12 cellular contexts compared by ENCODE assay signal in the genomic region with DNA sequence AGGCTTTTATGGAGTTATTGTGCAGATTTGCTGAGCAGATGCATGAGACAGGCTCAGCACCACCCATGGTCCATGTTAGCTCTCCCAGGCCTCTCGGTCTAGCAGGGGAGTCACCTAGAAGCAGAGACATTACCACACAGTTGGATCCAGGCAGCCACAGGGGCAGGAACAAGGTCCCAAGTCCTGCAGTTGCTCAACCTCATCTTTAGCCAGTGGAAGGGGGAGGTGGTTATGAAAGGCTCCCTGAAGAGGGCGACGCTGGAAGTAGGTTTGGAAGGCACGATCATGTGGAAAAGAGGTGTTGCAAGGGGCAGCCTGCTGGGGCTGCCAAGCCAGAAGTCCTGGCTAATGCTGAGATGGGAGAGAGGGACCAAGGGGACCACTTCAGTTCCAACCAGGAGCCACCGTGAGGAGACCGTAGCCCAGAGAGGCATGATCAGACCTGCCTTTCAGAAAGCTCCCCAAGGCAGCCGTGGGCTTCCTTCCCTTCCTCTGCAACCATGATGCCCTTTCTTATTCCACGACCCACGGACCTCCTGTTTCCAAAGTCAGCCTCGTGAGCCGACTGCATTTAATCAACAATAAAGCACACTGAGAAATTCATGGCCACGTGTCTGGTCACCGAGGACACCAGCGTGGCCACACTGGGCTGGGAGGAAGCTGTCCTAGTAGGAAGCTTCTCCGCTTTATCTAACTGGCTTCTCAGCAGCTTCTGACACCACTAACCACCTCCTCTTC. TPM values are rescaled to one million over a fixed set of nuclear protein-coding genes. Genes with fewer than 3 reads are reported as not detected.
DNase-seq lines count a peak whose midpoint lies in the region; ATAC-seq and TF ChIP-seq lines count a peak whose summit lies in the region.
"Had no signal": no experiment of that assay in that cellular context is flagged by ENCODE, and none has a peak within 500 bp of the region (broad histone marks: within the 10 kb centered on the region; RNA-seq: fewer than 3 reads in every experiment).

No MANE protein-coding gene starts in this region.

- H3K4me3 ChIP-seq in gastroesophageal sphincter: no peak overlapping the region

- no peak for TF ChIP-seq EP300 in gastroesophageal sphincter (IDR thresholded peaks at IDR 0.05)

- TF ChIP-seq POLR2A in gastroesophageal sphincter (IDR thresholded peaks at IDR 0.05): no peak

- H3K4me3 Mint-ChIP-seq in stimulated activated memory B cell treated with anti-CD40 and anti-IgM and Interleukin-4, amounts not matched to agents 10 μg/mL and 1 μg/mL and 100 μg/mL, for 72 hours: no peak overlapping the region

- peaks cover 0 to 40% (median 14%) of the 10 kb centered on the region in 3 donors for H3K4me1 ChIP-seq in gastroesophageal sphincter

- peak overlapping the region in 3 of 4 donors; percentile 40 to 89 (median 42) for H3K27ac ChIP-seq in gastroesophageal sphincter
- H3K27ac ChIP-seq in substantia nigra (ENCODE audit: low read depth, low read length, poor library complexity, severe bottlenecking): no peak overlapping the region
- H3K27ac ChIP-seq in caudate nucleus (ENCODE audit: low read depth, low read length): no peak overlapping the region

- no peaks in the 10 kb centered on the region for H3K9me3 ChIP-seq in gastroesophageal sphincter

- H3K9me3 Mint-ChIP-seq in stimulated activated memory B cell treated with anti-CD40 and anti-IgM and Interleukin-4, amounts not matched to agents 10 μg/mL and 1 μg/mL and 100 μg/mL, for 72 hours: no peaks in the 10 kb centered on the region

- H3K27ac Mint-ChIP-seq in stimulated activated memory B cell treated with anti-CD40 and anti-IgM and Interleukin-4, amounts not matched to agents 10 μg/mL and 1 μg/mL and 100 μg/mL, for 72 hours: peak overlapping the region; percentile 95

- H3K4me1 Mint-ChIP-seq in stimulated activated memory B cell treated with anti-CD40 and anti-IgM and Interleukin-4, amounts not matched to agents 10 μg/mL and 1 μg/mL and 100 μg/mL, for 72 hours: peaks cover 65% of the 10 kb centered on the region

- H3K27me3 ChIP-seq in gastroesophageal sphincter: no peaks in the 10 kb centered on the region

- no peaks in the 10 kb centered on the region for H3K27me3 Mint-ChIP-seq in stimulated activated memory B cell treated with anti-CD40 and anti-IgM and Interleukin-4, amounts not matched to agents 10 μg/mL and 1 μg/mL and 100 μg/mL, for 72 hours

- H3K36me3 Mint-ChIP-seq in stimulated activated memory B cell treated with anti-CD40 and anti-IgM and Interleukin-4, amounts not matched to agents 10 μg/mL and 1 μg/mL and 100 μg/mL, for 72 hours: peaks cover 32% of the 10 kb centered on the region

- peak; percentile 68 for ATAC-seq in gastroesophageal sphincter
- ATAC-seq in stimulated activated memory B cell treated with anti-CD40 and anti-IgM and Interleukin-4, amounts not matched to agents 10 μg/mL and 1 μg/mL and 100 μg/mL, for 72 hours: no peak

- WGBS in gastroesophageal sphincter (ENCODE audit: low coverage in 1 of 2), 2 donors: 71 to 85% methylated on average over 5 to 7 of the region's 15 CpGs

- H3K36me3 ChIP-seq in gastroesophageal sphincter: peaks cover 0 to 48% of the 10 kb centered on the region in 2 donors

- peak; percentile 54 for DNase-seq in activated effector memory CD4-positive, alpha-beta T cell treated with anti-CD3 and anti-CD28 coated beads, Interleukin-2, amount 50 U/mL, for 16 hours
- DNase-seq in activated effector memory CD4-positive, alpha-beta T cell treated with Interleukin-2 at 50 U/mL for 16 hours: no peak
- DNase-seq in UCSD-AML1 (lab: John Stamatoyannopoulos, UW; ENCODE audit: unreplicated experiment): peak; percentile 40
- DNase-seq in substantia nigra (lab: John Stamatoyannopoulos, UW): no peak
- no peak for DNase-seq in caudate nucleus (lab: John Stamatoyannopoulos, UW)
- no peak for DNase-seq in globus pallidus (ENCODE audit: low spot score)
- DNase-seq: amniotic stem cell, NCI-H1105 had no signal

- TF ChIP-seq CTCF in gastroesophageal sphincter (IDR thresholded peaks at IDR 0.05): no peak

RNA-seq across cellular contexts. Expression of gene AP1M1, which starts 2.5 kb away (rescaled TPM):
- 100 to 1,000 TPM in 2 of 4 donors, 10 to 100 TPM in 2; 62.0 to 140 (median 105) TPM for total RNA-seq in gastroesophageal sphincter

RNA-seq across cellular contexts. Expression of gene FAM32A, which starts 15.0 kb away (rescaled TPM):
- total RNA-seq in gastroesophageal sphincter: 100 to 1,000 TPM in 2 of 4 donors, 10 to 100 TPM in 2; 90.1 to 126 (median 104) TPM

RNA-seq across cellular contexts. Expression of gene CIB3, which starts 26.9 kb away (rescaled TPM):
- not detected for total RNA-seq in gastroesophageal sphincter
- total RNA-seq: right cardiac atrium, SK-MEL-5 had no signal

RNA-seq across cellular contexts. Expression of gene HSH2D, which starts 56.7 kb away (rescaled TPM):
- under 1 TPM in 2 of 4 donors, not detected in 2; 0.87 to 0.94 TPM for total RNA-seq in gastroesophageal sphincter
- total RNA-seq: SK-MEL-5 had no signal

Comparison
In these comparisons a context has a peak if more than half of its experiments do, and no peak if none do; other contexts are left out.
1. DNase-seq: peak in activated effector memory CD4-positive, alpha-beta T cell treated with anti-CD3 and anti-CD28 coated beads, Interleukin-2, amount 50 U/mL, for 16 hours (single experiment) and UCSD-AML1 (single experiment); none in activated effector memory CD4-positive, alpha-beta T cell treated with Interleukin-2 at 50 U/mL for 16 hours (single experiment), substantia nigra (0 of 49), caudate nucleus (0 of 61) and globus pallidus (single experiment).
2. H3K27ac ChIP-seq: peak in gastroesophageal sphincter (3 of 4); none in substantia nigra (single experiment) and caudate nucleus (single experiment).